ENCODE assay signal across 1 cellular context in genomic region chr16:74922150-74923138, GRCh38.
A peak's percentile ranks its signal among the peaks of the same experiment; 100 is the strongest.
TF ChIP-seq lines count a peak whose summit lies in the region.

No MANE protein-coding gene starts in this region.

TF ChIP-seq in HepG2, 621 proteins besides CTCF, POLR2A, EP300 and RAD21 (continued from another document and continues in another):
- TF ChIP-seq YEATS4 (CRISPR knock-in tag; IDR thresholded peaks at IDR 0.05; ENCODE audit: borderline replicate concordance), result no peak
- no peak for TF ChIP-seq RAD51 (IDR thresholded peaks at IDR 0.05; ENCODE audit: borderline replicate concordance)
- no peak for TF ChIP-seq RFX5 (IDR thresholded peaks at IDR 0.05; ENCODE audit: low read depth, low read length)
- TF ChIP-seq, protein P1, sequence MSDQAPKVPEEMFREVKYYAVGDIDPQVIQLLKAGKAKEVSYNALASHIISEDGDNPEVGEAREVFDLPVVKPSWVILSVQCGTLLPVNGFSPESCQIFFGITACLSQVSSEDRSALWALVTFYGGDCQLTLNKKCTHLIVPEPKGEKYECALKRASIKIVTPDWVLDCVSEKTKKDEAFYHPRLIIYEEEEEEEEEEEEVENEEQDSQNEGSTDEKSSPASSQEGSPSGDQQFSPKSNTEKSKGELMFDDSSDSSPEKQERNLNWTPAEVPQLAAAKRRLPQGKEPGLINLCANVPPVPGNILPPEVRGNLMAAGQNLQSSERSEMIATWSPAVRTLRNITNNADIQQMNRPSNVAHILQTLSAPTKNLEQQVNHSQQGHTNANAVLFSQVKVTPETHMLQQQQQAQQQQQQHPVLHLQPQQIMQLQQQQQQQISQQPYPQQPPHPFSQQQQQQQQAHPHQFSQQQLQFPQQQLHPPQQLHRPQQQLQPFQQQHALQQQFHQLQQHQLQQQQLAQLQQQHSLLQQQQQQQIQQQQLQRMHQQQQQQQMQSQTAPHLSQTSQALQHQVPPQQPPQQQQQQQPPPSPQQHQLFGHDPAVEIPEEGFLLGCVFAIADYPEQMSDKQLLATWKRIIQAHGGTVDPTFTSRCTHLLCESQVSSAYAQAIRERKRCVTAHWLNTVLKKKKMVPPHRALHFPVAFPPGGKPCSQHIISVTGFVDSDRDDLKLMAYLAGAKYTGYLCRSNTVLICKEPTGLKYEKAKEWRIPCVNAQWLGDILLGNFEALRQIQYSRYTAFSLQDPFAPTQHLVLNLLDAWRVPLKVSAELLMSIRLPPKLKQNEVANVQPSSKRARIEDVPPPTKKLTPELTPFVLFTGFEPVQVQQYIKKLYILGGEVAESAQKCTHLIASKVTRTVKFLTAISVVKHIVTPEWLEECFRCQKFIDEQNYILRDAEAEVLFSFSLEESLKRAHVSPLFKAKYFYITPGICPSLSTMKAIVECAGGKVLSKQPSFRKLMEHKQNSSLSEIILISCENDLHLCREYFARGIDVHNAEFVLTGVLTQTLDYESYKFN (CRISPR knock-in tag; conservative IDR thresholded peaks at IDR 0.05), result peak; percentile 81
- peak; percentile 38; the same call in 1 of the 2 replicates for TF ChIP-seq THRA (CRISPR knock-in tag; IDR thresholded peaks at IDR 0.05; ENCODE audit: borderline replicate concordance)
- TF ChIP-seq, protein P2, sequence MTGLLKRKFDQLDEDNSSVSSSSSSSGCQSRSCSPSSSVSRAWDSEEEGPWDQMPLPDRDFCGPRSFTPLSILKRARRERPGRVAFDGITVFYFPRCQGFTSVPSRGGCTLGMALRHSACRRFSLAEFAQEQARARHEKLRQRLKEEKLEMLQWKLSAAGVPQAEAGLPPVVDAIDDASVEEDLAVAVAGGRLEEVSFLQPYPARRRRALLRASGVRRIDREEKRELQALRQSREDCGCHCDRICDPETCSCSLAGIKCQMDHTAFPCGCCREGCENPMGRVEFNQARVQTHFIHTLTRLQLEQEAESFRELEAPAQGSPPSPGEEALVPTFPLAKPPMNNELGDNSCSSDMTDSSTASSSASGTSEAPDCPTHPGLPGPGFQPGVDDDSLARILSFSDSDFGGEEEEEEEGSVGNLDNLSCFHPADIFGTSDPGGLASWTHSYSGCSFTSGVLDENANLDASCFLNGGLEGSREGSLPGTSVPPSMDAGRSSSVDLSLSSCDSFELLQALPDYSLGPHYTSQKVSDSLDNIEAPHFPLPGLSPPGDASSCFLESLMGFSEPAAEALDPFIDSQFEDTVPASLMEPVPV (CRISPR knock-in tag; IDR thresholded peaks at IDR 0.05), result no peak
- TF ChIP-seq ZNF580 (CRISPR knock-in tag; IDR thresholded peaks at IDR 0.05; ENCODE audit: borderline replicate concordance, low read depth), result no peak
- TF ChIP-seq ZNF17 (CRISPR knock-in tag; IDR thresholded peaks at IDR 0.05), result no peak
- TF ChIP-seq JUND (CRISPR knock-in tag; IDR thresholded peaks at IDR 0.05), result no peak
- TF ChIP-seq THYN1 (CRISPR knock-in tag; IDR thresholded peaks at IDR 0.05; ENCODE audit: borderline replicate concordance, low read depth), result no peak
- TF ChIP-seq HNF1B (CRISPR knock-in tag; IDR thresholded peaks at IDR 0.05), result no peak
- TF ChIP-seq RERE (CRISPR knock-in tag; IDR thresholded peaks at IDR 0.05; ENCODE audit: low read depth), result no peak
- TF ChIP-seq POLR2AphosphoS2 (IDR thresholded peaks at IDR 0.05; ENCODE audit: low read depth, low read length), result no peak
- no peak for TF ChIP-seq ATRX (CRISPR knock-in tag; IDR thresholded peaks at IDR 0.05; ENCODE audit: borderline replicate concordance)
- no peak for TF ChIP-seq MXD4 (CRISPR knock-in tag; IDR thresholded peaks at IDR 0.05)
- no peak for TF ChIP-seq ZBTB39 (CRISPR knock-in tag; IDR thresholded peaks at IDR 0.05)
- TF ChIP-seq HOMEZ (CRISPR knock-in tag; IDR thresholded peaks at IDR 0.05; ENCODE audit: low read depth), result no peak
- TF ChIP-seq FOXK1 (CRISPR knock-in tag; IDR thresholded peaks at IDR 0.05; ENCODE audit: borderline replicate concordance, low read depth), result no peak
- TF ChIP-seq, protein P3, sequence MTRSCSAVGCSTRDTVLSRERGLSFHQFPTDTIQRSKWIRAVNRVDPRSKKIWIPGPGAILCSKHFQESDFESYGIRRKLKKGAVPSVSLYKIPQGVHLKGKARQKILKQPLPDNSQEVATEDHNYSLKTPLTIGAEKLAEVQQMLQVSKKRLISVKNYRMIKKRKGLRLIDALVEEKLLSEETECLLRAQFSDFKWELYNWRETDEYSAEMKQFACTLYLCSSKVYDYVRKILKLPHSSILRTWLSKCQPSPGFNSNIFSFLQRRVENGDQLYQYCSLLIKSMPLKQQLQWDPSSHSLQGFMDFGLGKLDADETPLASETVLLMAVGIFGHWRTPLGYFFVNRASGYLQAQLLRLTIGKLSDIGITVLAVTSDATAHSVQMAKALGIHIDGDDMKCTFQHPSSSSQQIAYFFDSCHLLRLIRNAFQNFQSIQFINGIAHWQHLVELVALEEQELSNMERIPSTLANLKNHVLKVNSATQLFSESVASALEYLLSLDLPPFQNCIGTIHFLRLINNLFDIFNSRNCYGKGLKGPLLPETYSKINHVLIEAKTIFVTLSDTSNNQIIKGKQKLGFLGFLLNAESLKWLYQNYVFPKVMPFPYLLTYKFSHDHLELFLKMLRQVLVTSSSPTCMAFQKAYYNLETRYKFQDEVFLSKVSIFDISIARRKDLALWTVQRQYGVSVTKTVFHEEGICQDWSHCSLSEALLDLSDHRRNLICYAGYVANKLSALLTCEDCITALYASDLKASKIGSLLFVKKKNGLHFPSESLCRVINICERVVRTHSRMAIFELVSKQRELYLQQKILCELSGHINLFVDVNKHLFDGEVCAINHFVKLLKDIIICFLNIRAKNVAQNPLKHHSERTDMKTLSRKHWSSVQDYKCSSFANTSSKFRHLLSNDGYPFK (CRISPR knock-in tag; IDR thresholded peaks at IDR 0.05; ENCODE audit: borderline replicate concordance), result no peak
- TF ChIP-seq POLR2AphosphoS5 (IDR thresholded peaks at IDR 0.05; ENCODE audit: low read depth, low read length), result no peak
- TF ChIP-seq MTA3 (CRISPR knock-in tag; IDR thresholded peaks at IDR 0.05), result no peak
- TF ChIP-seq ZNF850 (CRISPR knock-in tag; conservative IDR thresholded peaks at IDR 0.05), result no peak
- no peak for TF ChIP-seq THAP11 (CRISPR knock-in tag; IDR thresholded peaks at IDR 0.05)
- no peak for TF ChIP-seq SMARCE1 (IDR thresholded peaks at IDR 0.05; ENCODE audit: borderline replicate concordance)
- peak; percentile 44; the same call in 1 of the 2 replicates for TF ChIP-seq KAT8 (CRISPR knock-in tag; IDR thresholded peaks at IDR 0.05)
- TF ChIP-seq ZNF260 (CRISPR knock-in tag; IDR thresholded peaks at IDR 0.05; ENCODE audit: borderline replicate concordance, low read depth), result no peak
- TF ChIP-seq ZNF530 (CRISPR knock-in tag; IDR thresholded peaks at IDR 0.05; ENCODE audit: low read depth), result no peak
- no peak for TF ChIP-seq YY1 (IDR thresholded peaks at IDR 0.05; ENCODE audit: insufficient read depth, insufficient replicate concordance, low read depth, low read length)
- no peak for TF ChIP-seq ZNF7 (CRISPR knock-in tag; IDR thresholded peaks at IDR 0.05)
